2 cellular contexts compared by ENCODE assay signal in genomic region chr12:114655934-114656697, GRCh38.
TF ChIP-seq lines count a peak whose summit lies in the region.

No MANE protein-coding gene starts in this region.

TF ChIP-seq in A549, 52 proteins besides CTCF, POLR2A, EP300 and RAD21 (continued from another document and continues in another):
- TF ChIP-seq, protein P1, sequence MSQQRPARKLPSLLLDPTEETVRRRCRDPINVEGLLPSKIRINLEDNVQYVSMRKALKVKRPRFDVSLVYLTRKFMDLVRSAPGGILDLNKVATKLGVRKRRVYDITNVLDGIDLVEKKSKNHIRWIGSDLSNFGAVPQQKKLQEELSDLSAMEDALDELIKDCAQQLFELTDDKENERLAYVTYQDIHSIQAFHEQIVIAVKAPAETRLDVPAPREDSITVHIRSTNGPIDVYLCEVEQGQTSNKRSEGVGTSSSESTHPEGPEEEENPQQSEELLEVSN (IDR thresholded peaks at IDR 0.05; ENCODE audit: borderline replicate concordance, low read depth): no peak
- TF ChIP-seq HOXA7 (CRISPR knock-in tag; IDR thresholded peaks at IDR 0.05): no peak
- no peak for TF ChIP-seq KDM5A (IDR thresholded peaks at IDR 0.05)
- TF ChIP-seq, protein P2, sequence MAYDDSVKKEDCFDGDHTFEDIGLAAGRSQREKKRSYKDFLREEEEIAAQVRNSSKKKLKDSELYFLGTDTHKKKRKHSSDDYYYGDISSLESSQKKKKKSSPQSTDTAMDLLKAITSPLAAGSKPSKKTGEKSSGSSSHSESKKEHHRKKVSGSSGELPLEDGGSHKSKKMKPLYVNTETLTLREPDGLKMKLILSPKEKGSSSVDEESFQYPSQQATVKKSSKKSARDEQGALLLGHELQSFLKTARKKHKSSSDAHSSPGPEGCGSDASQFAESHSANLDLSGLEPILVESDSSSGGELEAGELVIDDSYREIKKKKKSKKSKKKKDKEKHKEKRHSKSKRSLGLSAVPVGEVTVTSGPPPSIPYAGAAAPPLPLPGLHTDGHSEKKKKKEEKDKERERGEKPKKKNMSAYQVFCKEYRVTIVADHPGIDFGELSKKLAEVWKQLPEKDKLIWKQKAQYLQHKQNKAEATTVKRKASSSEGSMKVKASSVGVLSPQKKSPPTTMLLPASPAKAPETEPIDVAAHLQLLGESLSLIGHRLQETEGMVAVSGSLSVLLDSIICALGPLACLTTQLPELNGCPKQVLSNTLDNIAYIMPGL (CRISPR knock-in tag; IDR thresholded peaks at IDR 0.05; ENCODE audit: borderline replicate concordance): no peak
- TF ChIP-seq, protein P3, sequence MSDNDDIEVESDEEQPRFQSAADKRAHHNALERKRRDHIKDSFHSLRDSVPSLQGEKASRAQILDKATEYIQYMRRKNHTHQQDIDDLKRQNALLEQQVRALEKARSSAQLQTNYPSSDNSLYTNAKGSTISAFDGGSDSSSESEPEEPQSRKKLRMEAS (IDR thresholded peaks at IDR 0.05): peak; percentile 69; the same call in 1 of the 2 replicates
- no peak for TF ChIP-seq ELK1 (IDR thresholded peaks at IDR 0.05; ENCODE audit: low read depth, low read length)
- peak; percentile 88 for TF ChIP-seq JUNB (IDR thresholded peaks at IDR 0.05)
- TF ChIP-seq ZNF302 (CRISPR knock-in tag; IDR thresholded peaks at IDR 0.05): no peak
- no peak for TF ChIP-seq FOSB (CRISPR knock-in tag; IDR thresholded peaks at IDR 0.05)
- TF ChIP-seq CEBPB (IDR thresholded peaks at IDR 0.05): peak in 1 of 2 experiments; percentile 53; a peak in 2 of 4 replicates
- no peak for TF ChIP-seq NPAS2 (CRISPR knock-in tag; IDR thresholded peaks at IDR 0.05; ENCODE audit: borderline replicate concordance)
- peak; percentile 81 to 92; a peak in 4 of 5 replicates for TF ChIP-seq JUN (IDR thresholded peaks at IDR 0.05)
- no peak for TF ChIP-seq MAZ (IDR thresholded peaks at IDR 0.05; ENCODE audit: borderline replicate concordance, low read depth, low read length)
- TF ChIP-seq MYC (IDR thresholded peaks at IDR 0.05; ENCODE audit: borderline replicate concordance, low read length): no peak
- TF ChIP-seq, protein P4, sequence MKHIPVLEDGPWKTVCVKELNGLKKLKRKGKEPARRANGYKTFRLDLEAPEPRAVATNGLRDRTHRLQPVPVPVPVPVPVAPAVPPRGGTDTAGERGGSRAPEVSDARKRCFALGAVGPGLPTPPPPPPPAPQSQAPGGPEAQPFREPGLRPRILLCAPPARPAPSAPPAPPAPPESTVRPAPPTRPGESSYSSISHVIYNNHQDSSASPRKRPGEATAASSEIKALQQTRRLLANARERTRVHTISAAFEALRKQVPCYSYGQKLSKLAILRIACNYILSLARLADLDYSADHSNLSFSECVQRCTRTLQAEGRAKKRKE (CRISPR knock-in tag; IDR thresholded peaks at IDR 0.05; ENCODE audit: low read depth): no peak
- TF ChIP-seq, protein P5, sequence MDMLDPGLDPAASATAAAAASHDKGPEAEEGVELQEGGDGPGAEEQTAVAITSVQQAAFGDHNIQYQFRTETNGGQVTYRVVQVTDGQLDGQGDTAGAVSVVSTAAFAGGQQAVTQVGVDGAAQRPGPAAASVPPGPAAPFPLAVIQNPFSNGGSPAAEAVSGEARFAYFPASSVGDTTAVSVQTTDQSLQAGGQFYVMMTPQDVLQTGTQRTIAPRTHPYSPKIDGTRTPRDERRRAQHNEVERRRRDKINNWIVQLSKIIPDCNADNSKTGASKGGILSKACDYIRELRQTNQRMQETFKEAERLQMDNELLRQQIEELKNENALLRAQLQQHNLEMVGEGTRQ (IDR thresholded peaks at IDR 0.05): no peak
- no peak for TF ChIP-seq ZSCAN20 (CRISPR knock-in tag; IDR thresholded peaks at IDR 0.05)
- no peak for TF ChIP-seq KDM1A (IDR thresholded peaks at IDR 0.05; ENCODE audit: low read depth)
- TF ChIP-seq CBX8 (IDR thresholded peaks at IDR 0.05): no peak
- TF ChIP-seq ZC3H11A (IDR thresholded peaks at IDR 0.05): no peak
- TF ChIP-seq SREBF2 (IDR thresholded peaks at IDR 0.05): no peak
- TF ChIP-seq MAFK (IDR thresholded peaks at IDR 0.05; ENCODE audit: partially characterized antibody): no peak
- no peak for TF ChIP-seq RARB (CRISPR knock-in tag; IDR thresholded peaks at IDR 0.05)
- TF ChIP-seq NR3C1 (IDR thresholded peaks at IDR 0.05): no peak
- no peak for TF ChIP-seq EHMT2 (IDR thresholded peaks at IDR 0.05; ENCODE audit: low read depth)
- no peak for TF ChIP-seq NFE2L2 (conservative IDR thresholded peaks at IDR 0.05; ENCODE audit: low read length)
- no peak for TF ChIP-seq HOXB5 (CRISPR knock-in tag; IDR thresholded peaks at IDR 0.05)
- TF ChIP-seq, protein P6, sequence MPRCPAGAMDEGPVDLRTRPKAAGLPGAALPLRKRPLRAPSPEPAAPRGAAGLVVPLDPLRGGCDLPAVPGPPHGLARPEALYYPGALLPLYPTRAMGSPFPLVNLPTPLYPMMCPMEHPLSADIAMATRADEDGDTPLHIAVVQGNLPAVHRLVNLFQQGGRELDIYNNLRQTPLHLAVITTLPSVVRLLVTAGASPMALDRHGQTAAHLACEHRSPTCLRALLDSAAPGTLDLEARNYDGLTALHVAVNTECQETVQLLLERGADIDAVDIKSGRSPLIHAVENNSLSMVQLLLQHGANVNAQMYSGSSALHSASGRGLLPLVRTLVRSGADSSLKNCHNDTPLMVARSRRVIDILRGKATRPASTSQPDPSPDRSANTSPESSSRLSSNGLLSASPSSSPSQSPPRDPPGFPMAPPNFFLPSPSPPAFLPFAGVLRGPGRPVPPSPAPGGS (IDR thresholded peaks at IDR 0.05): peak; percentile 75; the same call in 1 of the 3 replicates
- 0 out of 2 replicates have a peak, but pooled peaks have one; percentile 20 for TF ChIP-seq EHF (CRISPR knock-in tag; IDR thresholded peaks at IDR 0.05)
- TF ChIP-seq HOXB13 (CRISPR knock-in tag; IDR thresholded peaks at IDR 0.05; ENCODE audit: low read depth): no peak
- peak; percentile 36; the same call in 1 of the 2 replicates for TF ChIP-seq FOSL2 (IDR thresholded peaks at IDR 0.05)
- peak; percentile 71 for TF ChIP-seq FOSL2 (CRISPR knock-in tag; IDR thresholded peaks at IDR 0.05)

TF ChIP-seq in IMR-90, 13 proteins besides CTCF, POLR2A, EP300 and RAD21 (continued from another document):
- TF ChIP-seq ELK1 (IDR thresholded peaks at IDR 0.05; ENCODE audit: borderline replicate concordance, low read depth, low read length) (no peak), CEBPB (IDR thresholded peaks at IDR 0.05; ENCODE audit: low read depth, low read length) (no peak), NFE2L2 (IDR thresholded peaks at IDR 0.05; ENCODE audit: low read depth, low read length) (no peak), RFX5 (IDR thresholded peaks at IDR 0.05; ENCODE audit: low read depth, low read length) (no peak), MXI1 (IDR thresholded peaks at IDR 0.05; ENCODE audit: borderline replicate concordance, low read depth, low read length) (no peak), FOS (IDR thresholded peaks at IDR 0.05; ENCODE audit: low read depth, low read length) (peak; percentile 77), BHLHE40 (IDR thresholded peaks at IDR 0.05; ENCODE audit: low read depth, low read length) (peak; percentile 83)
- TF ChIP-seq, protein P5 (IDR thresholded peaks at IDR 0.05; ENCODE audit: low read depth, low read length): no peak
TF ChIP-seq in IMR-90: peak in this region for 3.
